ENCODE assay signal across 8 cellular contexts in genomic region chr11:62664405-62665074, GRCh38. TPM values are rescaled to one million over a fixed set of nuclear protein-coding genes. Genes with fewer than 3 reads are reported as not detected.
DNase-seq lines count a peak whose midpoint lies in the region; ATAC-seq, FAIRE-seq and TF ChIP-seq lines count a peak whose summit lies in the region.

No MANE protein-coding gene starts in this region.

- H3K79me2 ChIP-seq in keratinocyte (ENCODE audit: control insufficient read depth, insufficient read depth, low read length): peaks cover 39% of the 10 kb centered on the region

- no peaks in the 10 kb centered on the region for H3K27me3 ChIP-seq in RWPE2 (ENCODE audit: insufficient read depth, poor library complexity, severe bottlenecking)
- H3K27me3 ChIP-seq in brain microvascular endothelial cell (replicated peaks): no peaks in the 10 kb centered on the region
- H3K27me3 ChIP-seq in keratinocyte (ENCODE audit: control insufficient read depth, extremely low read depth, insufficient read depth, low read length): no peaks in the 10 kb centered on the region

- no peaks in the 10 kb centered on the region for H3K9me1 ChIP-seq in keratinocyte (ENCODE audit: control insufficient read depth, extremely low read depth, insufficient read depth, low read length)

- peaks cover 21 to 24% (median 22%) of the 10 kb centered on the region in 3 donors for H3K4me1 Mint-ChIP-seq in IgD-negative memory B cell

- H4K20me1 ChIP-seq in keratinocyte (ENCODE audit: control insufficient read depth, extremely low read depth, insufficient read depth, low read length): peaks cover 4% of the 10 kb centered on the region

- H3K9me3 ChIP-seq in RWPE2 (ENCODE audit: severe bottlenecking) (no peaks in the 10 kb centered on the region), keratinocyte (ENCODE audit: control insufficient read depth, low read depth, low read length) (no peaks in the 10 kb centered on the region)

- TF ChIP-seq CTCF in RWPE2 (IDR thresholded peaks at IDR 0.05; ENCODE audit: poor library complexity, severe bottlenecking) (no peak), brain microvascular endothelial cell (IDR thresholded peaks at IDR 0.05; ENCODE audit: low read depth, low read length, missing control alignments) (no peak), keratinocyte (optimal IDR thresholded peaks at IDR 0.05 in 1 of 3, IDR thresholded peaks at IDR 0.05 in 1 of 3, conservative IDR thresholded peaks at IDR 0.05 in 1 of 3; ENCODE audit: extremely low read depth in 1 of 3, insufficient read depth in 2 of 3, low read length in 3 of 3) (no peak)

- H3K27ac ChIP-seq in RWPE2 (ENCODE audit: poor library complexity, severe bottlenecking) (peak overlapping the region; percentile 84), brain microvascular endothelial cell (peak overlapping the region; percentile 69), keratinocyte (ENCODE audit: control insufficient read depth, insufficient read depth, low read length) (peak overlapping the region; percentile 86)

- ATAC-seq in GM21529 (IDR thresholded peaks at IDR 0.05; ENCODE audit: unreplicated experiment) (peak; percentile 39), RWPE2 (ENCODE audit: low read depth) (peak; percentile 51)

- peak overlapping the region; percentile 95 to 98 (median 98) for H3K27ac Mint-ChIP-seq in IgD-negative memory B cell

- H3K9me3 Mint-ChIP-seq in IgD-negative memory B cell: no peaks in the 10 kb centered on the region

- no peaks in the 10 kb centered on the region for H3K27me3 Mint-ChIP-seq in IgD-negative memory B cell

- dilution Hi-C loops in keratinocyte (cut with MboI; ENCODE audit: extremely low pct_ligation_motif_present, low sequenced_read_pairs): no loop called here

- peak overlapping the region; percentile 96 to 99 (median 98) for H3K4me3 Mint-ChIP-seq in IgD-negative memory B cell

- in situ Hi-C loops in brain microvascular endothelial cell (cut with HindIII; ENCODE audit: low pct_ligation_motif_present, low sequenced_read_pairs): no loop called here

- H3K36me3 ChIP-seq in RWPE2 (ENCODE audit: low read depth) (peaks cover 32% of the 10 kb centered on the region), brain microvascular endothelial cell (replicated peaks) (peaks cover 21% of the 10 kb centered on the region), keratinocyte (ENCODE audit: control insufficient read depth in 2 of 2, extremely low read depth in 1 of 2, insufficient read depth in 2 of 2, low read length in 2 of 2) (peaks cover 22 to 32% of the 10 kb centered on the region in 2 experiments)

- DNase-seq in ELF-1 (ENCODE audit: low read depth, low spot score) (peak; percentile 89), RWPE2 (ENCODE audit: low spot score) (peak; percentile 72), brain microvascular endothelial cell (no peak), keratinocyte (ENCODE audit: low read depth, low spot score) (no peak), OCI-M2 (lab: John Stamatoyannopoulos, UW; ENCODE audit: unreplicated experiment) (no peak)
- peak; percentile 53 for DNase-seq in stimulated activated CD4-positive, alpha-beta T cell treated with anti-CD3 and anti-CD28 coated beads, Interleukin-4, amount 100 ng/mL, for 1 hour

- peak overlapping the region; percentile 66 for H2AFZ ChIP-seq in keratinocyte (ENCODE audit: control insufficient read depth, low read length)

- peak overlapping the region; percentile 76 for H3K4me2 ChIP-seq in keratinocyte (ENCODE audit: control insufficient read depth, extremely low read depth, insufficient read depth, low read depth, low read length)

- peak overlapping the region; percentile 95 for H3K9ac ChIP-seq in keratinocyte (ENCODE audit: control insufficient read depth, extremely low read depth, insufficient read depth, low read length)

- H3K4me3 ChIP-seq in RWPE2 (ENCODE audit: severe bottlenecking): peak overlapping the region; percentile 88
- peak overlapping the region; percentile 92 for H3K4me3 ChIP-seq in brain microvascular endothelial cell (ENCODE audit: low read depth, low read length)
- peak overlapping the region; percentile 93 to 97 (median 95) for H3K4me3 ChIP-seq in keratinocyte (ENCODE audit: control insufficient read depth in 2 of 3, extremely low read depth in 1 of 3, insufficient read depth in 2 of 3, low read depth in 1 of 3, low read length in 3 of 3)

- no peaks in the 10 kb centered on the region for H3K36me3 Mint-ChIP-seq in IgD-negative memory B cell

- FAIRE-seq in keratinocyte (lab: Jason Lieb, UNC): no peak

- no peaks in the 10 kb centered on the region for H3K4me1 ChIP-seq in RWPE2 (ENCODE audit: insufficient read depth, poor library complexity, severe bottlenecking)
- peaks cover 18% of the 10 kb centered on the region for H3K4me1 ChIP-seq in keratinocyte (ENCODE audit: control insufficient read depth, extremely low read depth, insufficient read depth, low read length)

RNA-seq across cellular contexts. Expression of gene C11orf98, which starts 0.5 kb away (rescaled TPM):
- polyA plus RNA-seq in IgD-negative memory B cell: 96.3 TPM
- 58.9 to 81.5 TPM (median 76.5 TPM) in 3 replicates for polyA plus RNA-seq in keratinocyte
- 147 TPM for polyA plus RNA-seq in keratinocyte (2011; ENCODE audit: low read depth)
- 57.1 and 61.6 TPM in 2 replicates for polyA plus RNA-seq in keratinocyte (2011; cell fraction: cytosol; rRNA removed)
- polyA plus RNA-seq in keratinocyte (2011; cell fraction: nucleus; rRNA removed): 33.8 and 34.3 TPM in 2 replicates
- 85.2 and 112 TPM in 2 replicates for polyA plus RNA-seq in keratinocyte (2012; ENCODE audit: low replicate concordance)
- polyA minus RNA-seq in keratinocyte: 5.6 to 8.9 TPM (median 7.2 TPM) in 3 replicates
- 13.0 TPM for polyA minus RNA-seq in keratinocyte (2011; cell fraction: cytosol; rRNA and poly(A)+ RNA removed)
- polyA minus RNA-seq in keratinocyte (2011; cell fraction: nucleus; rRNA and poly(A)+ RNA removed): 4.4 and 5.0 TPM in 2 replicates

RNA-seq across cellular contexts. Expression of gene CSKMT, which starts 0.6 kb away (rescaled TPM):
- 6.3 TPM for polyA plus RNA-seq in IgD-negative memory B cell
- 4.0 to 4.5 TPM (median 4.2 TPM) in 3 replicates for polyA plus RNA-seq in keratinocyte
- 0.69 TPM for polyA plus RNA-seq in keratinocyte (2011; ENCODE audit: low read depth)
- polyA plus RNA-seq in keratinocyte (2011; cell fraction: cytosol; rRNA removed): 1.3 TPM in 2 replicates
- polyA plus RNA-seq in keratinocyte (2011; cell fraction: nucleus; rRNA removed): 7.0 and 7.8 TPM in 2 replicates
- polyA plus RNA-seq in keratinocyte (2012; ENCODE audit: low replicate concordance): 5.7 and 13.4 TPM in 2 replicates
- 5.4 to 11.3 TPM (median 11.2 TPM) in 3 replicates for polyA minus RNA-seq in keratinocyte
- polyA minus RNA-seq in keratinocyte (2011; cell fraction: cytosol; rRNA and poly(A)+ RNA removed): 150 TPM
- polyA minus RNA-seq in keratinocyte (2011; cell fraction: nucleus; rRNA and poly(A)+ RNA removed): 13.4 and 25.7 TPM in 2 replicates

RNA-seq across cellular contexts. Expression of gene UQCC3, which starts 6.9 kb away (rescaled TPM):
- 13.7 TPM for polyA plus RNA-seq in IgD-negative memory B cell
- 8.3 to 11.7 TPM (median 8.6 TPM) in 3 replicates for polyA plus RNA-seq in keratinocyte
- 4.1 TPM for polyA plus RNA-seq in keratinocyte (2011; ENCODE audit: low read depth)
- 2.4 and 7.8 TPM in 2 replicates for polyA plus RNA-seq in keratinocyte (2011; cell fraction: cytosol; rRNA removed)
- 2.1 and 2.8 TPM in 2 replicates for polyA plus RNA-seq in keratinocyte (2011; cell fraction: nucleus; rRNA removed)
- 6.2 and 15.0 TPM in 2 replicates for polyA plus RNA-seq in keratinocyte (2012; ENCODE audit: low replicate concordance)
- 1.0 to 2.2 TPM (median 1.5 TPM) in 3 replicates for polyA minus RNA-seq in keratinocyte
- 10.0 TPM for polyA minus RNA-seq in keratinocyte (2011; cell fraction: cytosol; rRNA and poly(A)+ RNA removed)
- 0.53 and 2.0 TPM in 2 replicates for polyA minus RNA-seq in keratinocyte (2011; cell fraction: nucleus; rRNA and poly(A)+ RNA removed)

RNA-seq across cellular contexts. Expression of gene LBHD1, which starts 7.5 kb away (rescaled TPM):
- polyA plus RNA-seq in IgD-negative memory B cell (6.2 TPM), keratinocyte (3.8 to 5.3 TPM (median 4.9 TPM) in 3 replicates)
- polyA plus RNA-seq in keratinocyte (2011; ENCODE audit: low read depth): 0.27 TPM
- polyA plus RNA-seq in keratinocyte (2011; cell fraction: cytosol; rRNA removed): 1.7 and 1.8 TPM in 2 replicates
- 19.4 and 20.1 TPM in 2 replicates for polyA plus RNA-seq in keratinocyte (2011; cell fraction: nucleus; rRNA removed)
- 0.86 and 2.6 TPM in 2 replicates for polyA plus RNA-seq in keratinocyte (2012; ENCODE audit: low replicate concordance)
- 2.0 to 4.9 TPM (median 3.5 TPM) in 3 replicates for polyA minus RNA-seq in keratinocyte
- polyA minus RNA-seq in keratinocyte (2011; cell fraction: cytosol; rRNA and poly(A)+ RNA removed): 4.2 TPM
- 3.5 and 6.0 TPM in 2 replicates for polyA minus RNA-seq in keratinocyte (2011; cell fraction: nucleus; rRNA and poly(A)+ RNA removed)

RNA-seq across cellular contexts. Expression of gene INTS5, which starts 11.4 kb away (rescaled TPM):
- polyA plus RNA-seq in IgD-negative memory B cell (30.9 TPM), keratinocyte (7.7 to 21.1 TPM (median 8.0 TPM) in 3 replicates)
- polyA plus RNA-seq in keratinocyte (2011; ENCODE audit: low read depth): 1.1 TPM
- polyA plus RNA-seq in keratinocyte (2011; cell fraction: cytosol; rRNA removed): 8.0 and 11.5 TPM in 2 replicates
- 14.6 and 18.7 TPM in 2 replicates for polyA plus RNA-seq in keratinocyte (2011; cell fraction: nucleus; rRNA removed)
- polyA plus RNA-seq in keratinocyte (2012; ENCODE audit: low replicate concordance): 15.0 and 19.3 TPM in 2 replicates
- 19.9 to 57.4 TPM (median 26.1 TPM) in 3 replicates for polyA minus RNA-seq in keratinocyte
- polyA minus RNA-seq in keratinocyte (2011; cell fraction: cytosol; rRNA and poly(A)+ RNA removed): 17.3 TPM
- 17.1 and 19.8 TPM in 2 replicates for polyA minus RNA-seq in keratinocyte (2011; cell fraction: nucleus; rRNA and poly(A)+ RNA removed)

Comparison
In these comparisons a context has a peak if more than half of its experiments do, and no peak if none do; other contexts are left out.
1. DNase-seq: peak in ELF-1 (single experiment), RWPE2 (single experiment) and stimulated activated CD4-positive, alpha-beta T cell treated with anti-CD3 and anti-CD28 coated beads, Interleukin-4, amount 100 ng/mL, for 1 hour (single experiment); none in brain microvascular endothelial cell (single experiment), keratinocyte (single experiment) and OCI-M2 (single experiment).
2. Peak in every context shown above with its lines, with median percentiles within 50 percentile points of each other: H3K27ac ChIP-seq and H3K4me3 ChIP-seq.